ENCODE assay signal across 8 cellular contexts in the genomic region with DNA sequence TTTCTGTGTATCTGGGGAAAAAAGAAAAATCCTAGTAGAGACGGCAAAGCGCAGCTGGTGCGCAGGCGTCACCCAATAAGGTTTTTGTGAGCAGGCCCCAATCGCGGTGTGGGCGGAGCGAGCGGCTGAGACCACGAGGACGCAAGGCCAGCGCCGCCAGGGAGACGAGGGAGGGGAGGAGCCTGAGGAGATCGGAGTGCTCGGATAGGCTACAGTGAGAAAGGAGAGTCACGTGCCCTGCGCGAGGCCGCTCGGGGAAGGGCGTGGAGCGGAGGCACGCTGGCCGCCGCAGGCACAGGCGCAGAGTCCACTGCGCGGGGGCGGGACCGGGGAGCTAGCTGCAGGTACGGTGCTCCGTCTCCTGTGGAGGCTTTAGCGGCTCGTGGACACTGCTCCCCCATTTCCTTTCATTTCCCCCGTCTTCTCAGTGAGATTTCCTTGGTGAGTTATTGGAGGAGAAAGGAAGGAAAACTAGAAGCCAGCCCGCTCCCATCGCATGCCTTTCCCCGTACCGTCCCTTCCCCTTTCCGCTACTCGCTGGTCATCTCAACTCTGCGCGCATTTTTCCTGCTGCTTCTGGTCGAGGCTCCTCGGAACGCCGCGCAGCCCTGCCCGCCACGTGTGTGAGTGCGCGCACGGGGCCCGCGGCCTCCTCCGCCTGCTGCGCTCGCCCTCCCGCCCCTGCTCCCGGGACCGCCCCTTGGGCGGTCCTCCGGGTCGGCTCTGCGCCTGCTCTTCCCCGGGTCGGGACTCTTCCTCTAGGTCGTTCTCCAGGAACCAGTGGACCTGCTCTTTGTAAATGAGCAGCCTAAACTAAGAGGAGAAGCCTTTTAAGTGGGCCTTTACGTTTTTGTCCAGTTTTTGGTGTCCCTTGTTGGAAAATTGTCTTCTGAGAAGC. TPM values are rescaled to one million over a fixed set of nuclear protein-coding genes. Genes with fewer than 3 reads are reported as not detected.
DNase-seq lines count a peak whose midpoint lies in the region; ATAC-seq and TF ChIP-seq lines count a peak whose summit lies in the region.

Gene THNSL1 (plus strand): TSS at position 264 of the 898 bp plus-strand sequence. CDS start 6,612 bp downstream, outside the sequence.

- H3K4me2 ChIP-seq in SK-N-SH: peak within 1 kb of the TSS; percentile 92

- H3K27me3 ChIP-seq in GM06990 (replicated peaks; ENCODE audit: control insufficient read depth, insufficient read depth, low read length): no peaks in the 10 kb centered on the region
- H3K27me3 ChIP-seq in SK-N-SH (ENCODE audit: insufficient read depth): no peaks in the 10 kb centered on the region
- no peaks in the 10 kb centered on the region for H3K27me3 ChIP-seq in testis

- peak within 1 kb of the TSS; percentile 100 for H3K27ac Mint-ChIP-seq in activated naive CD8-positive, alpha-beta T cell

- H3K9me2 ChIP-seq in SK-N-SH: no peaks in the 10 kb centered on the region

- no peaks in the 10 kb centered on the region for H4K20me1 ChIP-seq in SK-N-SH (ENCODE audit: insufficient read depth)

- POLR2A ChIA-PET in SK-N-SH (lab: Yijun Ruan, JAX): interaction anchor here (0.8 to 1.2 kb wide), 5 partner anchors 64 to 679 kb away, joined by 3 to 7 read pairs (median 4); partner anchors contain the start of genes ARHGAP21 and GPR158

- TF ChIP-seq CTCF in GM06990 (IDR thresholded peaks at IDR 0.05; ENCODE audit: insufficient read depth, low read length, poor library complexity, severe bottlenecking) (no peak), SK-N-SH (IDR thresholded peaks at IDR 0.05) (no peak), omental fat pad (IDR thresholded peaks at IDR 0.05) (no peak), testis (IDR thresholded peaks at IDR 0.05) (no peak)

- H3K36me3 Mint-ChIP-seq in activated naive CD8-positive, alpha-beta T cell: peaks cover 2% of the 10 kb centered on the region

- ATAC-seq in HG02571 (IDR thresholded peaks at IDR 0.05; ENCODE audit: unreplicated experiment): peak; percentile 99
- peak; percentile 100 for ATAC-seq in omental fat pad (ENCODE audit: low FRiP score)

- intact Hi-C loops in testis (cut with DNase I; ENCODE audit: low total_unique reads): loop anchor here (2.0 kb wide), 1 partner anchor 66 kb away; no protein-coding TSS in a partner anchor

- peaks cover 11% of the 10 kb centered on the region; the same call in 1 of the 2 replicates for H3K79me2 ChIP-seq in SK-N-SH (ENCODE audit: insufficient read depth)

- H3K4me1 Mint-ChIP-seq in activated naive CD8-positive, alpha-beta T cell (ENCODE audit: low read depth): peaks cover 34% of the 10 kb centered on the region

- H3K9me3 ChIP-seq in SK-N-SH: no peaks in the 10 kb centered on the region
- H3K9me3 ChIP-seq in testis: no peaks in the 10 kb centered on the region

- TF ChIP-seq POLR2A in testis (IDR thresholded peaks at IDR 0.05): peak; percentile 61

- 0 out of 4 replicates have a peak, but pooled peaks of 1 of the 2 experiments have one; percentile 8 for TF ChIP-seq EP300 in SK-N-SH (IDR thresholded peaks at IDR 0.05; ENCODE audit: borderline replicate concordance in 1 of 2, low read depth in 1 of 2, low read length in 1 of 2)

- H3K27ac ChIP-seq in SK-N-SH (ENCODE audit: low read depth in 2 of 2, low read length in 1 of 2): peak within 1 kb of the TSS; percentile 89 to 98
- peak within 1 kb of the TSS; percentile 94 to 96 for H3K27ac ChIP-seq in testis

- H3K27me3 Mint-ChIP-seq in activated naive CD8-positive, alpha-beta T cell: no peaks in the 10 kb centered on the region

- H3K36me3 ChIP-seq in GM06990 (ENCODE audit: control insufficient read depth, insufficient read depth, low read length) (no peaks in the 10 kb centered on the region), SK-N-SH (replicated peaks in 1 of 2; ENCODE audit: control insufficient read depth in 1 of 2, insufficient read depth in 2 of 2, low read length in 1 of 2) (no peaks in the 10 kb centered on the region), testis (ENCODE audit: low read depth, missing control alignments) (no peaks in the 10 kb centered on the region)

- DNase-seq in GM06990 (ENCODE audit: extremely low read depth, insufficient read length) (peak; percentile 98), NCI-H1092 (lab: John Stamatoyannopoulos, UW) (peak; percentile 97), SK-N-SH (peak; percentile 92), glomerular visceral epithelial cell (ENCODE audit: extremely low spot score) (peak; percentile 99), omental fat pad (ENCODE audit: low spot score) (peak; percentile 85), testis (peak; percentile 99)

- no peak for TF ChIP-seq RAD21 in SK-N-SH (IDR thresholded peaks at IDR 0.05; ENCODE audit: low read length)

- under 1% methylated on average over 44 of the region's 70 CpGs for WGBS in SK-N-SH (ENCODE audit: low lambda C conversion rate)
- 0 to 1% methylated on average over 65 to 70 of the region's 70 CpGs for whole genome bisulfite sequencing in testis, 2 donors

- H3K9me3 Mint-ChIP-seq in activated naive CD8-positive, alpha-beta T cell (ENCODE audit: low read depth): no peaks in the 10 kb centered on the region

- peak within 1 kb of the TSS; percentile 99 for H3K4me3 Mint-ChIP-seq in activated naive CD8-positive, alpha-beta T cell

- peak within 1 kb of the TSS; percentile 78 for H3K9ac ChIP-seq in SK-N-SH

- H2AFZ ChIP-seq in SK-N-SH (ENCODE audit: low read depth): peak within 1 kb of the TSS; percentile 95

- H3K4me3 ChIP-seq in GM06990 (replicated peaks; ENCODE audit: low read depth, low read length) (peak within 1 kb of the TSS; percentile 89), SK-N-SH (ENCODE audit: low read depth in 2 of 2, low read length in 1 of 2) (peak within 1 kb of the TSS; percentile 72 to 74), testis (peak within 1 kb of the TSS; percentile 72 to 79)

- H3F3A ChIP-seq in SK-N-SH (replicated peaks; ENCODE audit: insufficient read depth): peaks cover 12% of the 10 kb centered on the region

- CTCF ChIA-PET in SK-N-SH (lab: Yijun Ruan, JAX): interaction anchor here (1.0 to 1.8 kb wide), 4 partner anchors 27 to 374 kb away, joined by 3 to 8 read pairs (median 4); partner anchors contain the start of gene PRTFDC1

- H3K4me1 ChIP-seq in SK-N-SH (ENCODE audit: control insufficient read depth in 1 of 2, insufficient read depth in 2 of 2, low read depth in 1 of 2, low read length in 1 of 2) (peaks cover 4 to 14% of the 10 kb centered on the region in 2 experiments; a peak in 2 of 4 replicates), testis (peaks cover 6% of the 10 kb centered on the region)

TF ChIP-seq in SK-N-SH, 30 proteins besides CTCF, POLR2A, EP300 and RAD21 (continues in another document):
- TF ChIP-seq ZBTB33 (IDR thresholded peaks at IDR 0.05; ENCODE audit: borderline replicate concordance, low read depth) (no peak), NRF1 (IDR thresholded peaks at IDR 0.05; ENCODE audit: low read depth, low read length) (peak; percentile 78), SMC3 (IDR thresholded peaks at IDR 0.05; ENCODE audit: low read depth, low read length) (no peak), POLR2AphosphoS5 (IDR thresholded peaks at IDR 0.05; ENCODE audit: low read depth, low read length) (peak; percentile 83), EZH2phosphoT487 (IDR thresholded peaks at IDR 0.05; ENCODE audit: borderline replicate concordance, low read depth) (no peak), USF1 (IDR thresholded peaks at IDR 0.05; ENCODE audit: borderline replicate concordance, low read depth) (peak; percentile 97)

RNA-seq across cellular contexts. Expression of gene THNSL1, which starts in this region (rescaled TPM):
- polyA plus RNA-seq in SK-N-SH (2012; rRNA removed) (1.3 and 1.9 TPM in 2 replicates), testis (ENCODE audit: insufficient read depth, low read depth, low replicate concordance) (9.6 TPM)
- 2.2 and 2.7 TPM in 2 replicates for polyA plus RNA-seq in SK-N-SH (2012; cell fraction: cytosol; rRNA removed)
- 0.66 and 1.3 TPM in 2 replicates for polyA plus RNA-seq in SK-N-SH (2012; cell fraction: nucleus; rRNA removed)
- total RNA-seq in omental fat pad (1 to 10 TPM in 3 of 4 donors, under 1 TPM in 1; 0.88 to 2.2 (median 1.4) TPM), testis (1 to 10 TPM; 6.7 to 9.6 TPM)

Comparison
In these comparisons a context has a peak if more than half of its experiments do, and no peak if none do; other contexts are left out.
1. Peak in every context shown above with its lines: DNase-seq, ATAC-seq, H3K4me3 ChIP-seq and H3K27ac ChIP-seq.